ENCODE assay signal across 8 cellular contexts in genomic region chr10:125060851-125061556, GRCh38.
A peak's percentile ranks its signal among the peaks of the same experiment; 100 is the strongest.
DNase-seq lines count a peak whose midpoint lies in the region; ATAC-seq and TF ChIP-seq lines count a peak whose summit lies in the region.

No MANE protein-coding gene starts in this region.

- H3K4me1 ChIP-seq in Loucy (ENCODE audit: insufficient read depth, low read length, poor library complexity, severe bottlenecking) (peaks cover 18% of the 10 kb centered on the region), mucosa of descending colon (ENCODE audit: low read depth) (peaks cover 70% of the 10 kb centered on the region)

- H3K4me2 ChIP-seq in Loucy (ENCODE audit: low read depth, low read length, poor library complexity, severe bottlenecking) = peak overlapping the region; percentile 37

- no peaks in the 10 kb centered on the region for H3K27me3 ChIP-seq in Loucy (ENCODE audit: insufficient read depth, low read length, poor library complexity, severe bottlenecking)

- no peak for TF ChIP-seq POLR2A in erythroblast (IDR thresholded peaks at IDR 0.05; ENCODE audit: low read length)

- H3K79me2 ChIP-seq in Loucy (ENCODE audit: insufficient read depth, low read length) = no peaks in the 10 kb centered on the region

- no peaks in the 10 kb centered on the region for H3F3A ChIP-seq in Loucy (ENCODE audit: low read depth)

- H3K4me3 ChIP-seq in Loucy (ENCODE audit: low read length, poor library complexity, severe bottlenecking) = no peak overlapping the region
- H3K4me3 ChIP-seq in mucosa of descending colon = no peak overlapping the region

- H3K36me3 ChIP-seq in Loucy (ENCODE audit: insufficient read depth, low read length) = no peaks in the 10 kb centered on the region
- no peaks in the 10 kb centered on the region for H3K36me3 ChIP-seq in mucosa of descending colon (ENCODE audit: low read depth)

- DNase-seq in GF-D8 (lab: John Stamatoyannopoulos, UW) (peak; percentile 27), erythroblast (lab: John Stamatoyannopoulos, UW) (peak; percentile 74 to 83), mucosa of descending colon (peak; percentile 90 to 93 (median 91))
- peak; percentile 65 for DNase-seq in activated CD4-positive, alpha-beta T cell treated with anti-CD3 and anti-CD28 coated beads for 48 hours
- peak; percentile 66 for DNase-seq in stimulated activated naive CD8-positive, alpha-beta T cell treated with anti-CD3 and anti-CD28 coated beads, Interleukin-15, Interleukin-2, amounts not matched to agents 100 U/mL and 50 U/mL, for 24 hours

- intact Hi-C loops in mucosa of descending colon (cut with DNase I, micrococcal nuclease) = no loop called here

- H3K9me3 ChIP-seq in Loucy (ENCODE audit: insufficient read depth, low read depth, low read length) (no peaks in the 10 kb centered on the region), mucosa of descending colon (no peaks in the 10 kb centered on the region)

- H3K9me2 ChIP-seq in Loucy (replicated peaks; ENCODE audit: low read depth, low read length) = no peaks in the 10 kb centered on the region

- H4K20me1 ChIP-seq in Loucy (ENCODE audit: insufficient read depth, low read length, poor library complexity, severe bottlenecking) = no peaks in the 10 kb centered on the region

- TF ChIP-seq CTCF in Loucy (conservative IDR thresholded peaks at IDR 0.05; ENCODE audit: low read length) = peak; percentile 72
- peak; percentile 75 for TF ChIP-seq CTCF in mucosa of descending colon (IDR thresholded peaks at IDR 0.05)

- ATAC-seq in mucosa of descending colon = peak; percentile 80
- ATAC-seq in stimulated activated naive CD8-positive, alpha-beta T cell treated with anti-CD3 and anti-CD28 coated beads, Interleukin-15, Interleukin-2, amounts not matched to agents 100 U/mL and 50 U/mL, for 24 hours = no peak
- no peak for ATAC-seq in GM21515 (IDR thresholded peaks at IDR 0.05; ENCODE audit: unreplicated experiment)
- ATAC-seq in GM18907 (IDR thresholded peaks at IDR 0.05; ENCODE audit: unreplicated experiment) = no peak

- H3K9ac ChIP-seq in Loucy (ENCODE audit: low read depth, low read length, poor library complexity, severe bottlenecking) = no peak overlapping the region

- H2AFZ ChIP-seq in Loucy (ENCODE audit: low read length) = peak overlapping the region; percentile 85

Comparison
In these comparisons a context has a peak if more than half of its experiments do, and no peak if none do; other contexts are left out.
1. DNase-seq: peak in every context shown above with its lines; median percentile 91 in mucosa of descending colon; 78 in erythroblast; 66 in stimulated activated naive CD8-positive, alpha-beta T cell treated with anti-CD3 and anti-CD28 coated beads, Interleukin-15, Interleukin-2, amounts not matched to agents 100 U/mL and 50 U/mL, for 24 hours; 65 in activated CD4-positive, alpha-beta T cell treated with anti-CD3 and anti-CD28 coated beads for 48 hours; 27 in GF-D8.